25 cellular contexts compared by ENCODE assay signal in the genomic region with DNA sequence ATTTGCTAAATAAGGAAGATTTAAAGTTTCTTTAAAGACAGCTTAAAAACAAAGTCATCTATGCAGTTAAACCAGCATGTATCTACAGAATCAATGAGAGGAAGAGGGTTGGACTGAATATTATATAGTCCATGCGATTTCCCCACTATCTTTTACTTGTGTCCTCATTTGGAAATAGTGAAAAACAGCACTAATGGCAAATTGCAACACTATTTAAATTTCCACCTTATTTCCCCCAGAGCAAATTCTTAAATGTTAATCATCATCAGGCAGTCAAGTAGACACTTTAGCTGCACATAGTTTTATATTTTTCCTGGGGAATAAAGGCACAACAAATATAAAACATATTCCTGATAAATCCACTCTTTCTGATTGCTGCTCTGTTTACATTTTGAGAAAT.
"Had no signal": no experiment of that assay in that cellular context is flagged by ENCODE, and none has a peak within 500 bp of the region (broad histone marks: within the 10 kb centered on the region; RNA-seq: fewer than 3 reads in every experiment).

No MANE protein-coding gene starts in this region.

- H3K4me1 Mint-ChIP-seq: activated B cell treated with CpG ODN at 0.5 μM for 24 hours; memory B cell; nephron progenitor cell; stimulated activated naive CD8-positive, alpha-beta T cell treated with anti-CD3 and anti-CD28 coated beads, Interleukin-15, amount 100 ng/mL, for 72 hours had no signal

- H3K27me3 Mint-ChIP-seq: activated B cell treated with CpG ODN at 0.5 μM for 24 hours, progenitor cell of endocrine pancreas had no signal

- H3K9me3 ChIP-seq: adrenal gland, esophagus muscularis mucosa, gastroesophageal sphincter, heart right ventricle, right atrium auricular region, thoracic aorta, upper lobe of left lung had no signal

- H3K36me3 Mint-ChIP-seq: activated CD4-positive, alpha-beta memory T cell treated with anti-CD3 and anti-CD28 coated beads for 36 hours; activated naive CD4-positive, alpha-beta T cell treated with anti-CD3 and anti-CD28 coated beads, Interleukin-2, amount 50 U/mL, for 72 hours; memory B cell had no signal

- H3K4me3 ChIP-seq: adrenal gland, coronary artery, esophagus muscularis mucosa, gastroesophageal sphincter, right atrium auricular region, skin epidermis, thoracic aorta, upper lobe of left lung had no signal

- H3K4me3 Mint-ChIP-seq: activated B cell treated with CpG ODN at 0.5 μM for 24 hours; activated CD4-positive, alpha-beta memory T cell treated with anti-CD3 and anti-CD28 coated beads for 36 hours; activated T-helper 1 cell treated with anti-CD3 and anti-CD28 coated beads, Interleukin-12 subunit alpha, Interleukin-12 subunit beta, Interleukin-2, Interleukin-4 antibody, amounts not matched to agents 30 ng/mL and 10 ng/mL and 1 ng/mL, durations not matched to agents 14 hours and 24 hours and 36 hours; memory B cell; nephron progenitor cell; stimulated activated naive CD8-positive, alpha-beta T cell treated with anti-CD3 and anti-CD28 coated beads, Interleukin-15, amount 100 ng/mL, for 72 hours had no signal

- DNase-seq: activated B cell treated with CpG ODN at 0.5 μM for 24 hours; activated CD4-positive, alpha-beta memory T cell treated with anti-CD3 and anti-CD28 coated beads for 36 hours; activated CD4-positive, alpha-beta T cell treated with anti-CD3 and anti-CD28 coated beads for 4 hours; activated gamma-delta T cell treated with Interleukin-2 at 50 U/mL for 16 hours; activated T-cell treated with anti-CD3 and anti-CD28 coated beads for 4 hours; adrenal gland; central memory CD4-positive, alpha-beta T cell; heart right ventricle; left ventricle myocardium superior; nephron progenitor cell; nucleus accumbens; stimulated activated CD4-positive, alpha-beta T cell treated with anti-CD3 and anti-CD28 coated beads, Interleukin-4, amount 100 ng/mL, for 1 hour; stimulated activated naive CD8-positive, alpha-beta T cell treated with anti-CD3 and anti-CD28 coated beads, Interleukin-15, amount 100 ng/mL, for 72 hours; upper lobe of left lung had no signal

- H3K27ac ChIP-seq: adrenal gland, coronary artery, esophagus muscularis mucosa, gastroesophageal sphincter, heart right ventricle, right atrium auricular region, SK-N-MC, skin epidermis, thoracic aorta, upper lobe of left lung had no signal

- H3K36me3 ChIP-seq: adrenal gland, esophagus muscularis mucosa, gastroesophageal sphincter, heart right ventricle, right atrium auricular region, thoracic aorta, upper lobe of left lung had no signal

- H3K27ac Mint-ChIP-seq: activated B cell treated with CpG ODN at 0.5 μM for 24 hours; activated CD4-positive, alpha-beta memory T cell treated with anti-CD3 and anti-CD28 coated beads for 36 hours; activated naive CD4-positive, alpha-beta T cell treated with anti-CD3 and anti-CD28 coated beads, Interleukin-2, amount 50 U/mL, for 72 hours; activated T-helper 1 cell treated with anti-CD3 and anti-CD28 coated beads, Interleukin-12 subunit alpha, Interleukin-12 subunit beta, Interleukin-2, Interleukin-4 antibody, amounts not matched to agents 30 ng/mL and 10 ng/mL and 1 ng/mL, durations not matched to agents 14 hours and 24 hours and 36 hours; memory B cell; nephron progenitor cell; progenitor cell of endocrine pancreas; stimulated activated naive CD8-positive, alpha-beta T cell treated with anti-CD3 and anti-CD28 coated beads, Interleukin-15, amount 100 ng/mL, for 72 hours had no signal

- H3K9me3 Mint-ChIP-seq: activated B cell treated with CpG ODN at 0.5 μM for 24 hours; activated CD4-positive, alpha-beta memory T cell treated with anti-CD3 and anti-CD28 coated beads for 36 hours; activated naive CD4-positive, alpha-beta T cell treated with anti-CD3 and anti-CD28 coated beads, Interleukin-2, amount 50 U/mL, for 72 hours; activated T-helper 1 cell treated with anti-CD3 and anti-CD28 coated beads, Interleukin-12 subunit alpha, Interleukin-12 subunit beta, Interleukin-2, Interleukin-4 antibody, amounts not matched to agents 30 ng/mL and 10 ng/mL and 1 ng/mL, durations not matched to agents 14 hours and 24 hours and 36 hours; memory B cell; nephron progenitor cell; stimulated activated naive CD8-positive, alpha-beta T cell treated with anti-CD3 and anti-CD28 coated beads, Interleukin-15, amount 100 ng/mL, for 72 hours had no signal

- H3K27me3 ChIP-seq: adrenal gland, esophagus muscularis mucosa, gastroesophageal sphincter, heart right ventricle, right atrium auricular region, upper lobe of left lung had no signal

- ATAC-seq: gastroesophageal sphincter; heart right ventricle; left ventricle myocardium superior; stimulated activated naive CD8-positive, alpha-beta T cell treated with anti-CD3 and anti-CD28 coated beads, Interleukin-15, amount 100 ng/mL, for 72 hours had no signal
